In the genomic region with DNA sequence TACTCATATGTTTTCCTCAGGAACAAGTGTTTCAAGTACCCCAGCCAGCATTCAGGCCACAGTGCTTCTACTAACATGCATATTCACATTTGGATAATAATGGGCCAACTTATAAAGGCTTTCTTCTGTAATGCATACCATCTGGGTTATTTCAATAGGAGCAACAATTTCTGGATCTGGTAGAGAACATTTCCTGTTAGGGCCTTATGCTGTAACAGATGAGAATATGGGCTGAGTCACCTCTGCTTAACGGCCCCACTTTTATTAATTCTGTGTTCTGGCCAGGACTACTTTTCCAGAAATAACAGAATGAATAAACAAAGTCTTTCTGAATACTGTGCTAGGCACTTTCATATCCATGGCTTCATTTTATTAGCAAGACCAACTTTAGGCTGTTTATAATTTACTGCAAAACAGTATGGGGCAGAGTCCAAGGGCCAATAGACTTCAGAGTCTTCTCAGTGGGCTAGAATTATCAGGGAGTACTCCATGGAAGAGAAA, we compare ENCODE assay signal across 1 cellular context.
TF ChIP-seq lines count a peak whose summit lies in the region.

No MANE protein-coding gene starts in this region.

TF ChIP-seq in SK-N-SH, 30 proteins besides CTCF, POLR2A, EP300 and RAD21 (continued from another document):
- TF ChIP-seq ELF1 (IDR thresholded peaks at IDR 0.05) (0 out of 2 replicates have a peak, but pooled peaks have one; percentile 38), EZH2phosphoT487 (IDR thresholded peaks at IDR 0.05; ENCODE audit: borderline replicate concordance, low read depth) (no peak), TCF12 (IDR thresholded peaks at IDR 0.05) (peak; percentile 97), GATA2 (CRISPR knock-in tag; IDR thresholded peaks at IDR 0.05) (no peak), MEF2A (IDR thresholded peaks at IDR 0.05; ENCODE audit: borderline replicate concordance, low read depth) (no peak), FOSL2 (IDR thresholded peaks at IDR 0.05; ENCODE audit: borderline replicate concordance, low read depth) (peak; percentile 81), NRF1 (IDR thresholded peaks at IDR 0.05; ENCODE audit: low read depth, low read length) (no peak), YY1 (IDR thresholded peaks at IDR 0.05; ENCODE audit: low read depth) (no peak), GABPA (IDR thresholded peaks at IDR 0.05; ENCODE audit: low read depth) (no peak), RFX5 (IDR thresholded peaks at IDR 0.05; ENCODE audit: low read length) (no peak), ZBTB33 (IDR thresholded peaks at IDR 0.05; ENCODE audit: borderline replicate concordance, low read depth) (no peak), POLR2AphosphoS5 (IDR thresholded peaks at IDR 0.05; ENCODE audit: low read depth, low read length) (peak; percentile 63)
- TF ChIP-seq, protein P1, sequence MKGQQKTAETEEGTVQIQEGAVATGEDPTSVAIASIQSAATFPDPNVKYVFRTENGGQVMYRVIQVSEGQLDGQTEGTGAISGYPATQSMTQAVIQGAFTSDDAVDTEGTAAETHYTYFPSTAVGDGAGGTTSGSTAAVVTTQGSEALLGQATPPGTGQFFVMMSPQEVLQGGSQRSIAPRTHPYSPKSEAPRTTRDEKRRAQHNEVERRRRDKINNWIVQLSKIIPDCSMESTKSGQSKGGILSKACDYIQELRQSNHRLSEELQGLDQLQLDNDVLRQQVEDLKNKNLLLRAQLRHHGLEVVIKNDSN (IDR thresholded peaks at IDR 0.05; ENCODE audit: borderline replicate concordance, low read depth), result no peak
- TF ChIP-seq, protein P2, sequence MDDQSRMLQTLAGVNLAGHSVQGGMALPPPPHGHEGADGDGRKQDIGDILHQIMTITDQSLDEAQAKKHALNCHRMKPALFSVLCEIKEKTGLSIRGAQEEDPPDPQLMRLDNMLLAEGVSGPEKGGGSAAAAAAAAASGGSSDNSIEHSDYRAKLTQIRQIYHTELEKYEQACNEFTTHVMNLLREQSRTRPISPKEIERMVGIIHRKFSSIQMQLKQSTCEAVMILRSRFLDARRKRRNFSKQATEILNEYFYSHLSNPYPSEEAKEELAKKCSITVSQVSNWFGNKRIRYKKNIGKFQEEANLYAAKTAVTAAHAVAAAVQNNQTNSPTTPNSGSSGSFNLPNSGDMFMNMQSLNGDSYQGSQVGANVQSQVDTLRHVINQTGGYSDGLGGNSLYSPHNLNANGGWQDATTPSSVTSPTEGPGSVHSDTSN (IDR thresholded peaks at IDR 0.05), result peak; percentile 62; the same call in 1 of the 2 replicates
- TF ChIP-seq, protein P3, sequence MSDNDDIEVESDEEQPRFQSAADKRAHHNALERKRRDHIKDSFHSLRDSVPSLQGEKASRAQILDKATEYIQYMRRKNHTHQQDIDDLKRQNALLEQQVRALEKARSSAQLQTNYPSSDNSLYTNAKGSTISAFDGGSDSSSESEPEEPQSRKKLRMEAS (IDR thresholded peaks at IDR 0.05; ENCODE audit: low read depth), result peak; percentile 11; the same call in 1 of the 2 replicates
- TF ChIP-seq, protein P4, sequence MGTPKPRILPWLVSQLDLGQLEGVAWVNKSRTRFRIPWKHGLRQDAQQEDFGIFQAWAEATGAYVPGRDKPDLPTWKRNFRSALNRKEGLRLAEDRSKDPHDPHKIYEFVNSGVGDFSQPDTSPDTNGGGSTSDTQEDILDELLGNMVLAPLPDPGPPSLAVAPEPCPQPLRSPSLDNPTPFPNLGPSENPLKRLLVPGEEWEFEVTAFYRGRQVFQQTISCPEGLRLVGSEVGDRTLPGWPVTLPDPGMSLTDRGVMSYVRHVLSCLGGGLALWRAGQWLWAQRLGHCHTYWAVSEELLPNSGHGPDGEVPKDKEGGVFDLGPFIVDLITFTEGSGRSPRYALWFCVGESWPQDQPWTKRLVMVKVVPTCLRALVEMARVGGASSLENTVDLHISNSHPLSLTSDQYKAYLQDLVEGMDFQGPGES (IDR thresholded peaks at IDR 0.05; ENCODE audit: low read depth, low read length), result no peak
